1 cellular context compared by ENCODE assay signal in genomic region chr18:10490401-10491289, GRCh38.
TF ChIP-seq lines count a peak whose summit lies in the region.

No MANE protein-coding gene starts in this region.

TF ChIP-seq in K562, 482 proteins besides CTCF, POLR2A, EP300 and RAD21 (continued from another document):
- TF ChIP-seq ARID4B (CRISPR knock-in tag; IDR thresholded peaks at IDR 0.05) (no peak), FOXK2 (conservative IDR thresholded peaks at IDR 0.05 in 1 of 2, IDR thresholded peaks at IDR 0.05 in 1 of 2; ENCODE audit: low read depth in 2 of 2) (no peak), CBX1 (IDR thresholded peaks at IDR 0.05; ENCODE audit: low read depth) (no peak), NONO (IDR thresholded peaks at IDR 0.05; ENCODE audit: low read depth in 2 of 2, low read length in 1 of 2) (no peak)
TF ChIP-seq in K562: peak in this region for 2.
